1 cellular context compared by ENCODE assay signal in the genomic region with DNA sequence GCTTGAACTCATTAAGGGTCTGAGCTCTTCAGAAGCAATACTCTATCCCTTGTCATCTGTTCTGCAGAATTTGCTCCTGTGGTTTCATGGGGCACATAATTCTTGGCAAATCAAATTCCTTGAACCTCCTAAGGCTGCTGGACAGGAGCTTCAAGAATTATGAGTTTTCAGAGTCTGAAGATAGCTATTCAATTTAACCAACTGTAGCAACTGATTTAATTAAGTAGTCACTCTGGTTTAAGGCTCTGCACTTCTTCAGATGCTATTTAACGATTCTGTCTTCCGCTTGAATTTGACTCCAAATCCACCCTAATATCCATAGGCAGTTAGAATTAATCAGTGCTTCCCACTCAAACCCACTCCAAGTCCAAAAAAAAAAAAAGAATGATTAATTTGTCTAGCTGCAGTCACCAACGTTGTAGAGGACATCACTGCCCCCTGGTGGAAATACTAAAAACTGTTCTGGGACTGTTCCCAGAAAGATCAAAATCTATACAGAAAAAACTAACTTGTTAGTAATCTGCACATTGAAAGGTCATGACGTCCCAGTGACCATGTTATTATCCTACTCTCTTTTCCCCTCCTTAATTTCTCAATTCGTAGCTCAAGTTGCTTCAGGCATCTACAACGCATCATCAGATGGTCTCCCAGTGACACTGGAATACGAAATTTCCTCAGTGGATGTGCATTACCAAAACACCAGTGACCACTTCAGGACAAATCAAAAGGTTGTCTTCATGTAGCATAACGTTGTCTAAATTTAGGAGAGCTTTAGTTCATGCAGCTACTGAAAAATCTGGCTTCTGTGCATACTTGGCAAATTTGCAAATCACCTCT.
TF ChIP-seq lines count a peak whose summit lies in the region.

No MANE protein-coding gene starts in this region.

TF ChIP-seq in K562, 482 proteins besides CTCF, POLR2A, EP300 and RAD21 (continued from another document):
- TF ChIP-seq, protein P1, sequence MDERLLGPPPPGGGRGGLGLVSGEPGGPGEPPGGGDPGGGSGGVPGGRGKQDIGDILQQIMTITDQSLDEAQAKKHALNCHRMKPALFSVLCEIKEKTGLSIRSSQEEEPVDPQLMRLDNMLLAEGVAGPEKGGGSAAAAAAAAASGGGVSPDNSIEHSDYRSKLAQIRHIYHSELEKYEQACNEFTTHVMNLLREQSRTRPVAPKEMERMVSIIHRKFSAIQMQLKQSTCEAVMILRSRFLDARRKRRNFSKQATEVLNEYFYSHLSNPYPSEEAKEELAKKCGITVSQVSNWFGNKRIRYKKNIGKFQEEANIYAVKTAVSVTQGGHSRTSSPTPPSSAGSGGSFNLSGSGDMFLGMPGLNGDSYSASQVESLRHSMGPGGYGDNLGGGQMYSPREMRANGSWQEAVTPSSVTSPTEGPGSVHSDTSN (CRISPR knock-in tag; IDR thresholded peaks at IDR 0.05; ENCODE audit: low read depth), result no peak
- TF ChIP-seq, protein P1 (tag; conservative IDR thresholded peaks at IDR 0.05; ENCODE audit: low read depth), result peak; percentile 86
- TF ChIP-seq SMARCA5 (IDR thresholded peaks at IDR 0.05) (no peak), MEIS2 (IDR thresholded peaks at IDR 0.05; ENCODE audit: partially characterized antibody) (peak; percentile 57), SMC3 (conservative IDR thresholded peaks at IDR 0.05; ENCODE audit: insufficient read depth, low read depth, low read length) (peak; percentile 35), SMARCB1 (IDR thresholded peaks at IDR 0.05; ENCODE audit: insufficient read length, low read depth) (no peak), ZNF384 (IDR thresholded peaks at IDR 0.05; ENCODE audit: low read depth, low read length) (peak; percentile 84), CREM (IDR thresholded peaks at IDR 0.05; ENCODE audit: low read depth) (peak; percentile 4; the same call in 1 of the 2 replicates), MTF1 (CRISPR knock-in tag; IDR thresholded peaks at IDR 0.05; ENCODE audit: borderline replicate concordance) (no peak), KAT2B (IDR thresholded peaks at IDR 0.05; ENCODE audit: low read depth, low read length) (no peak), SREBF2 (CRISPR knock-in tag; IDR thresholded peaks at IDR 0.05) (no peak), FOXK1 (CRISPR knock-in tag; IDR thresholded peaks at IDR 0.05; ENCODE audit: borderline replicate concordance) (no peak), TRIM28 (IDR thresholded peaks at IDR 0.05) (no peak)
- TF ChIP-seq, protein P2, sequence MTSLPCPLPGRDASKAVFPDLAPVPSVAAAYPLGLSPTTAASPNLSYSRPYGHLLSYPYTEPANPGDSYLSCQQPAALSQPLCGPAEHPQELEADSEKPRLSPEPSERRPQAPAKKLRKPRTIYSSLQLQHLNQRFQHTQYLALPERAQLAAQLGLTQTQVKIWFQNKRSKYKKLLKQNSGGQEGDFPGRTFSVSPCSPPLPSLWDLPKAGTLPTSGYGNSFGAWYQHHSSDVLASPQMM (CRISPR knock-in tag; IDR thresholded peaks at IDR 0.05), result no peak
